In genomic region chr2:169798718-169799495, GRCh38 we compare ENCODE assay signal across 8 cellular contexts. TPM values are rescaled to one million over a fixed set of nuclear protein-coding genes. Genes with fewer than 3 reads are reported as not detected.
DNase-seq lines count a peak whose midpoint lies in the region; ATAC-seq lines count a peak whose summit lies in the region.

Gene SSB, plus strand, starts transcription at chr2:169798871. Its CDS starts 2,090 bp downstream, at chr2:169800961.

- H3K27ac Mint-ChIP-seq in CD8-positive, alpha-beta memory T cell = peak within 1 kb of the TSS; percentile 89 to 99 (median 98)
- H3K27ac Mint-ChIP-seq in effector memory CD8-positive, alpha-beta T cell = peak within 1 kb of the TSS; percentile 95 to 99
- H3K27ac Mint-ChIP-seq in memory B cell = peak within 1 kb of the TSS; percentile 95

- H3K27ac ChIP-seq in CD8-positive, alpha-beta memory T cell (ENCODE audit: low read depth, low read length) = peak within 1 kb of the TSS; percentile 96

- H3K36me3 Mint-ChIP-seq in CD8-positive, alpha-beta memory T cell = peaks cover 0 to 28% (median 6%) of the 10 kb centered on the region in 3 donors
- peaks cover 55% of the 10 kb centered on the region for H3K36me3 Mint-ChIP-seq in effector memory CD8-positive, alpha-beta T cell (ENCODE audit: insufficient read depth)
- peaks cover 3% of the 10 kb centered on the region for H3K36me3 Mint-ChIP-seq in memory B cell

- H3K4me1 Mint-ChIP-seq in CD8-positive, alpha-beta memory T cell = peaks cover 33 to 51% (median 46%) of the 10 kb centered on the region in 3 donors
- peaks cover 10 to 19% of the 10 kb centered on the region in 2 donors for H3K4me1 Mint-ChIP-seq in effector memory CD8-positive, alpha-beta T cell (ENCODE audit: low read depth in 2 of 2)
- H3K4me1 Mint-ChIP-seq in memory B cell = peaks cover 9% of the 10 kb centered on the region

- DNase-seq in CD8-positive, alpha-beta memory T cell = peak; percentile 86 to 96 (median 89)
- DNase-seq in HS-27A (ENCODE audit: low read depth) (peak; percentile 72), NOMO-1 (lab: John Stamatoyannopoulos, UW; ENCODE audit: unreplicated experiment in 2 of 2) (peak; percentile 87 to 94), memory B cell (ENCODE audit: low spot score in 2 of 2) (peak; percentile 84 to 85)
- DNase-seq in activated CD8-positive, alpha-beta memory T cell treated with anti-CD3 and anti-CD28 coated beads for 4 hours (ENCODE audit: low read depth in 2 of 2) = peak; percentile 86 to 91
- peak; percentile 80 to 82 (median 81) for DNase-seq in effector memory CD8-positive, alpha-beta T cell
- DNase-seq in stimulated activated CD8-positive, alpha-beta memory T cell treated with anti-CD3 and anti-CD28 coated beads, Interleukin-12 subunit alpha, Interleukin-12 subunit beta, amount 100 ng/mL, for 24 hours (ENCODE audit: extremely low read depth) = peak; percentile 89

- CTCF ChIA-PET in CD8-positive, alpha-beta memory T cell (lab: Charles Lee) = interaction anchor here (1.0 to 1.6 kb wide), 3 partner anchors 26 to 271 kb away, joined by 3 read pairs; partner anchors contain the start of genes METTL5 and UBR3

- H3K27me3 Mint-ChIP-seq in CD8-positive, alpha-beta memory T cell = no peaks in the 10 kb centered on the region
- H3K27me3 Mint-ChIP-seq in effector memory CD8-positive, alpha-beta T cell = no peaks in the 10 kb centered on the region
- H3K27me3 Mint-ChIP-seq in memory B cell = peaks cover 1% of the 10 kb centered on the region

- peak; percentile 93 for ATAC-seq in GM19467 (IDR thresholded peaks at IDR 0.05; ENCODE audit: unreplicated experiment)
- peak; percentile 90 for ATAC-seq in effector memory CD8-positive, alpha-beta T cell (replicated peaks)
- peak; percentile 90 for ATAC-seq in memory B cell (ENCODE audit: low read depth)

- H3K4me3 ChIP-seq in CD8-positive, alpha-beta memory T cell (ENCODE audit: low read length) = peak within 1 kb of the TSS; percentile 81

- no peaks in the 10 kb centered on the region for H3K9me3 Mint-ChIP-seq in CD8-positive, alpha-beta memory T cell
- H3K9me3 Mint-ChIP-seq in effector memory CD8-positive, alpha-beta T cell = no peaks in the 10 kb centered on the region
- H3K9me3 Mint-ChIP-seq in memory B cell = no peaks in the 10 kb centered on the region

- H3K36me3 ChIP-seq in CD8-positive, alpha-beta memory T cell (ENCODE audit: insufficient read depth, low read length) = peaks cover 9% of the 10 kb centered on the region

- POLR2A ChIA-PET in CD8-positive, alpha-beta memory T cell (lab: Charles Lee) = interaction anchor here (0.8 to 2.1 kb wide), 6 partner anchors 10 to 226 kb away, joined by 4 to 15 read pairs (median 9); partner anchors contain the start of genes FASTKD1, METTL5, PPIG and UBR3

- no peaks in the 10 kb centered on the region for H3K27me3 ChIP-seq in CD8-positive, alpha-beta memory T cell (ENCODE audit: insufficient read depth, low read length, poor library complexity, severe bottlenecking)

- H3K4me3 Mint-ChIP-seq in CD8-positive, alpha-beta memory T cell = peak within 1 kb of the TSS; percentile 84 to 98 (median 91)
- peak within 1 kb of the TSS; percentile 88 to 91 for H3K4me3 Mint-ChIP-seq in effector memory CD8-positive, alpha-beta T cell
- peak within 1 kb of the TSS; percentile 91 for H3K4me3 Mint-ChIP-seq in memory B cell

- no peaks in the 10 kb centered on the region for H3K9me3 ChIP-seq in CD8-positive, alpha-beta memory T cell (ENCODE audit: low read length)

- peaks cover 27% of the 10 kb centered on the region for H3K4me1 ChIP-seq in CD8-positive, alpha-beta memory T cell (ENCODE audit: insufficient read depth, low read length)

RNA-seq across cellular contexts. Expression of gene SSB, which starts in this region (rescaled TPM):
- total RNA-seq in CD8-positive, alpha-beta memory T cell = 100 to 1,000 TPM; 101 to 113 TPM
- polyA plus RNA-seq in CD8-positive, alpha-beta memory T cell = 153 TPM

Comparison
In these comparisons a context has a peak if more than half of its experiments do, and no peak if none do; other contexts are left out.
1. Peak in every context shown above with its lines: DNase-seq, ATAC-seq, H3K4me3 ChIP-seq and H3K27ac ChIP-seq.